In the genomic region with DNA sequence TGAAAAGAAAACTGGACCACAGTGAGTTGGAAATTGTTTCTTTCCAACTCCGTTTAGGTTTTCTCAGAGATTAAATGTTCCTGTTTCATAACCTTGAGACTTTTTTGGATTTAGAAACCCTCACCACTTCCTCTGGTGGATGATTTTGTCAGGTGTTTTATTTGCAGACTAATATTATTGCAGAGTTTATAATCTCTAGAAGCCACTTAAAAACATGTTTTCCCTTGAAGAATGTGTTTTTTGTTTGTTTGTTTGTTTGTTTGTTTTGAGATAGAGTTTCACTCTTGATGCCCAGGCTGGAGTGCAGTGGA, we compare ENCODE assay signal across 8 cellular contexts. TPM values are rescaled to one million over a fixed set of nuclear protein-coding genes. Genes with fewer than 3 reads are reported as not detected.
A peak's percentile ranks its signal among the peaks of the same experiment; 100 is the strongest.
DNase-seq lines count a peak whose midpoint lies in the region; ATAC-seq and TF ChIP-seq lines count a peak whose summit lies in the region.

No MANE protein-coding gene starts in this region.

- H3K36me3 ChIP-seq in heart left ventricle, result no peaks in the 10 kb centered on the region
- no peaks in the 10 kb centered on the region for H3K36me3 ChIP-seq in ascending aorta
- H3K36me3 ChIP-seq in upper lobe of right lung, result no peaks in the 10 kb centered on the region

- no peak for ATAC-seq in heart left ventricle
- no peak for ATAC-seq in left ventricle myocardium superior
- ATAC-seq in memory B cell (ENCODE audit: low read depth), result no peak
- no peak for ATAC-seq in upper lobe of right lung

- no peak for TF ChIP-seq POLR2A in heart left ventricle (IDR thresholded peaks at IDR 0.05)

- H3K27me3 ChIP-seq in heart left ventricle (no peaks in the 10 kb centered on the region), ascending aorta (no peaks in the 10 kb centered on the region), upper lobe of right lung (no peaks in the 10 kb centered on the region)

- peaks cover 2% of the 10 kb centered on the region for H3K36me3 Mint-ChIP-seq in memory B cell

- no peaks in the 10 kb centered on the region for H3K9me3 ChIP-seq in heart left ventricle
- H3K9me3 ChIP-seq in ascending aorta, result no peaks in the 10 kb centered on the region
- H3K9me3 ChIP-seq in upper lobe of right lung, result no peaks in the 10 kb centered on the region

- H3K9me3 Mint-ChIP-seq in memory B cell, result no peaks in the 10 kb centered on the region

- H3K4me3 Mint-ChIP-seq in memory B cell, result peak overlapping the region; percentile 97

- peak overlapping the region in 11 of 12 donors; percentile 58 to 98 (median 86) for H3K4me3 ChIP-seq in heart left ventricle
- peak overlapping the region; percentile 79 to 95 for H3K4me3 ChIP-seq in ascending aorta
- H3K4me3 ChIP-seq in upper lobe of right lung, result peak overlapping the region; percentile 83

- peaks cover 8% of the 10 kb centered on the region for H3K4me1 Mint-ChIP-seq in memory B cell

- TF ChIP-seq CTCF in heart left ventricle (IDR thresholded peaks at IDR 0.05) (no peak), ascending aorta (IDR thresholded peaks at IDR 0.05) (no peak), upper lobe of right lung (IDR thresholded peaks at IDR 0.05) (no peak)

- H3K27ac ChIP-seq in heart left ventricle, result peak overlapping the region in 7 of 12 donors; percentile 5 to 91 (median 83)
- peak overlapping the region; percentile 82 to 91 for H3K27ac ChIP-seq in ascending aorta
- peak overlapping the region; percentile 85 for H3K27ac ChIP-seq in upper lobe of right lung

- peaks cover 0 to 20% (median 8%) of the 10 kb centered on the region in 12 donors for H3K4me1 ChIP-seq in heart left ventricle
- H3K4me1 ChIP-seq in ascending aorta, result peaks cover 3 to 8% of the 10 kb centered on the region in 2 donors
- peaks cover 17% of the 10 kb centered on the region for H3K4me1 ChIP-seq in upper lobe of right lung

- intact Hi-C loops in heart left ventricle (cut with DNase I) (loop anchor here in 4 of 10 donors (5.0 to 10.0 kb wide), 3 partner anchors 66 to 208 kb away; a partner anchor contains a TSS), left ventricle myocardium superior (cut with micrococcal nuclease) (no loop called here), ascending aorta (cut with DNase I) (loop anchor here (1.0 to 5.0 kb wide), 2 partner anchors 64 to 206 kb away; no protein-coding TSS in a partner anchor), upper lobe of right lung (cut with DNase I) (no loop called here)

- H3K27ac Mint-ChIP-seq in memory B cell, result peak overlapping the region; percentile 89

- DNase-seq in heart left ventricle (no peak), left ventricle myocardium superior (no peak), ascending aorta (ENCODE audit: low spot score in 2 of 2) (no peak), memory B cell (ENCODE audit: low spot score in 2 of 2) (no peak), upper lobe of right lung (no peak), GF-D8 (lab: John Stamatoyannopoulos, UW) (no peak), cerebellar nuclear complex (lab: John Stamatoyannopoulos, UW) (no peak), SKM-1 treated with dmso at 0.1 percent for 144 hours (lab: John Stamatoyannopoulos, UW; ENCODE audit: unreplicated experiment) (no peak)

- 0 to 1% (median 0%) methylated on average over 1 of the region's 1 CpG for WGBS in heart left ventricle, 4 donors

- no peaks in the 10 kb centered on the region for H3K27me3 Mint-ChIP-seq in memory B cell

RNA-seq across cellular contexts. Expression of a gene that starts 0.5 kb away (rescaled TPM):
- total RNA-seq in heart left ventricle (10 to 100 TPM; 38.2 to 54.2 (median 43.6) TPM), left ventricle myocardium superior (37.6 TPM), ascending aorta (18.9 TPM), upper lobe of right lung (52.2 TPM)
- 10 to 100 TPM; 33.3 to 42.6 TPM for polyA plus RNA-seq in heart left ventricle
